Comparison of ENCODE assay signal across 2 cellular contexts in genomic region chr1:196004388-196004787, GRCh38.
TF ChIP-seq lines count a peak whose summit lies in the region.

No MANE protein-coding gene starts in this region.

TF ChIP-seq in GM23338, 12 proteins besides CTCF, POLR2A, EP300 and RAD21:
- 0 out of 2 replicates have a peak, but pooled peaks have one; percentile 1 for TF ChIP-seq ZNF462 (CRISPR knock-in tag; IDR thresholded peaks at IDR 0.05)
- TF ChIP-seq NANOG (IDR thresholded peaks at IDR 0.05; ENCODE audit: borderline replicate concordance), result peak; percentile 95
- TF ChIP-seq CREB1 (CRISPR knock-in tag; IDR thresholded peaks at IDR 0.05; ENCODE audit: low read depth), result peak; percentile 37; the same call in 1 of the 2 replicates

TF ChIP-seq in H1, 55 proteins besides CTCF, POLR2A, EP300 and RAD21:
- TF ChIP-seq JUND (IDR thresholded peaks at IDR 0.05; ENCODE audit: low read length) (0 out of 2 replicates have a peak, but pooled peaks have one; percentile 18), NANOG (IDR thresholded peaks at IDR 0.05; ENCODE audit: insufficient read depth, low read depth, low read length, poor library complexity, severe bottlenecking) (peak; percentile 74)
